19 cellular contexts compared by ENCODE assay signal in the genomic region with DNA sequence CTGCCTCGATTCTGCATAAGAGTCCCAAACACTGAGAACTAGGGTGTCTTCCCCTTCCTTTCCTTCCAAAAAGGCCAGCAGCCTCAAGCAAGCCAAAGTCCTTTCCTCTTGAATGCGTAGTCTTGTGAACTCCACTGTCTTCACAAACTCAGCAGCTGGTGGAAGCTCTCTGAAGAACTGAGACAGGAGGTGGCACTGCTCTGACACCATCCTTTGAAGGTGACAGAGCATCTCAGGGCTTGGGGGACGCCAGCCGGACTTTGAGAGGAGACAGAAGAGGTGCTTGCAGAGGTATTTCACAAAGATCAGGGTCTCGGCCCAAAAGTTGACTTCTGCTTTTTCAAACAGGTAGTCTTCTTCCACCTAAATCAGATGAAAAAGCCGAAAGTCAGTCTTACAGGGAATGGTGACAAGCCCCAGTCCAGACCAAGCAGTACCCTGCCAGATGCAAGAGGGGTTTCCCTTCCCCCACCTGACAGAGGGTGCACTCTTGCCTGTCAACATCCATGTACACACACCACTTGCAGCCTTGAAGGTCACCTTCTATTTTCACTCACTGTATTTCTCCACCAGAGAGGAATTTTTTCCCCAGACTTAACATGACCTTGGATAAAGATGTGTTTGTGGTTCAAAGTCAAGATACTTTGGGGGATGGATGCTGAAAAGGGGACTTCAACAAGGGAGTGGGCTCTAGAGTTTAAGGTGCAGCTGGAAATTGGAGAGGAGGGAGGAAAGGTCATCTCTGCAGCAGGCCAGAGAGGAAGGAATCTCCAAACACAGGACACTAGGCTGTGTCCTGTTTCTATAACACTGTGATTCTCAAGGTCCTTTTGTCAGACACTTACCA. TPM values are rescaled to one million over a fixed set of nuclear protein-coding genes. Genes with fewer than 3 reads are reported as not detected.
DNase-seq lines count a peak whose midpoint lies in the region; ATAC-seq and TF ChIP-seq lines count a peak whose summit lies in the region.
"Had no signal": no experiment of that assay in that cellular context is flagged by ENCODE, and none has a peak within 500 bp of the region (broad histone marks: within the 10 kb centered on the region; RNA-seq: fewer than 3 reads in every experiment).

No MANE protein-coding gene starts in this region.

- no peak overlapping the region for H3K4me3 Mint-ChIP-seq in CD4-positive, alpha-beta T cell
- H3K4me3 Mint-ChIP-seq in GM23338 (no peak overlapping the region), nephron (peak overlapping the region in 2 of 3 experiments; percentile 44 to 61)
- no peak overlapping the region for H3K4me3 Mint-ChIP-seq in activated naive CD8-positive, alpha-beta T cell treated with anti-CD3 and anti-CD28 coated beads, Interleukin-2, amount 50 U/mL, for 24 hours
- H3K4me3 Mint-ChIP-seq: activated naive CD4-positive, alpha-beta T cell treated with anti-CD3 and anti-CD28 coated beads, Interleukin-2, amount 10 ng/mL, durations not matched to agents 7 days and 5 days had no signal

- CTCF ChIA-PET in CD4-positive, alpha-beta T cell (lab: Charles Lee) = no interaction called here

- H3K4me2 ChIP-seq in GM23338 = no peak overlapping the region

- peaks cover 11% of the 10 kb centered on the region; the same call in 1 of the 2 replicates for H3F3A ChIP-seq in GM23338 (replicated peaks; ENCODE audit: low read depth)

- no peaks in the 10 kb centered on the region for H3K9me3 Mint-ChIP-seq in CD4-positive, alpha-beta T cell
- H3K9me3 Mint-ChIP-seq in GM23338 = no peaks in the 10 kb centered on the region
- H3K9me3 Mint-ChIP-seq in activated naive CD8-positive, alpha-beta T cell treated with anti-CD3 and anti-CD28 coated beads, Interleukin-2, amount 50 U/mL, for 24 hours = no peaks in the 10 kb centered on the region
- no peaks in the 10 kb centered on the region for H3K9me3 Mint-ChIP-seq in nephron
- H3K9me3 Mint-ChIP-seq: activated naive CD4-positive, alpha-beta T cell treated with anti-CD3 and anti-CD28 coated beads, Interleukin-2, amount 10 ng/mL, durations not matched to agents 7 days and 5 days had no signal

- TF ChIP-seq CTCF in CD4-positive, alpha-beta T cell (IDR thresholded peaks at IDR 0.05) = no peak
- TF ChIP-seq CTCF in GM23338 (conservative IDR thresholded peaks at IDR 0.05; ENCODE audit: low read depth in 2 of 2) (no peak), nephron (IDR thresholded peaks at IDR 0.05; ENCODE audit: unreplicated experiment in 3 of 3) (no peak), mucosa of descending colon (IDR thresholded peaks at IDR 0.05) (no peak)

- no peak for ATAC-seq in CD4-positive, alpha-beta T cell (ENCODE audit: poor library complexity)
- no peak for ATAC-seq in GM23338
- ATAC-seq in activated naive CD8-positive, alpha-beta T cell treated with anti-CD3 and anti-CD28 coated beads, Interleukin-2, amount 50 U/mL, for 24 hours = no peak
- ATAC-seq in aorta (ENCODE audit: low FRiP score) = no peak
- no peak for ATAC-seq in mucosa of descending colon
- ATAC-seq in HG03045 (IDR thresholded peaks at IDR 0.05; ENCODE audit: unreplicated experiment) = no peak
- ATAC-seq: K562 had no signal

- no peak for DNase-seq in CD4-positive, alpha-beta T cell
- no peak for DNase-seq in GM23338 (ENCODE audit: low spot score)
- no peak for DNase-seq in activated naive CD8-positive, alpha-beta T cell treated with anti-CD3 and anti-CD28 coated beads, Interleukin-2, amount 50 U/mL, for 24 hours
- DNase-seq in aorta = no peak
- no peak for DNase-seq in mucosa of descending colon
- no peak for DNase-seq in epidermal melanocyte (ENCODE audit: insufficient read length, low spot score)
- DNase-seq: activated CD4-positive, CD25-positive, alpha-beta regulatory T cell treated with anti-CD3 and anti-CD28 coated beads, Interleukin-2, amount 50 U/mL, for 72 hours; activated CD8-positive, alpha-beta memory T cell treated with anti-CD3 and anti-CD28 coated beads, Interleukin-2, amount 50 U/mL, for 4 hours; activated naive CD4-positive, alpha-beta T cell treated with anti-CD3 and anti-CD28 coated beads, Interleukin-2, amount 10 ng/mL, durations not matched to agents 7 days and 5 days; brain microvascular endothelial cell; immature natural killer cell; occipital lobe; sigmoid colon; stimulated activated CD4-positive, alpha-beta T cell treated with anti-CD3 and anti-CD28 coated beads, Interleukin-2, amount 100 ng/mL, for 48 hours had no signal

- H3K27me3 Mint-ChIP-seq in CD4-positive, alpha-beta T cell = no peaks in the 10 kb centered on the region
- H3K27me3 Mint-ChIP-seq in GM23338 (ENCODE audit: insufficient read depth, low read depth, poor library complexity) (peaks cover 10% of the 10 kb centered on the region), nephron (ENCODE audit: low read depth) (no peaks in the 10 kb centered on the region)
- H3K27me3 Mint-ChIP-seq in activated naive CD8-positive, alpha-beta T cell treated with anti-CD3 and anti-CD28 coated beads, Interleukin-2, amount 50 U/mL, for 24 hours = no peaks in the 10 kb centered on the region
- H3K27me3 Mint-ChIP-seq: activated naive CD4-positive, alpha-beta T cell treated with anti-CD3 and anti-CD28 coated beads, Interleukin-2, amount 10 ng/mL, durations not matched to agents 7 days and 5 days had no signal

- H3K4me1 Mint-ChIP-seq in CD4-positive, alpha-beta T cell (ENCODE audit: low read depth) = peaks cover 22% of the 10 kb centered on the region
- H3K4me1 Mint-ChIP-seq in GM23338 (peaks cover 35% of the 10 kb centered on the region), nephron (peaks cover 36% of the 10 kb centered on the region)
- peaks cover 31% of the 10 kb centered on the region for H3K4me1 Mint-ChIP-seq in activated naive CD8-positive, alpha-beta T cell treated with anti-CD3 and anti-CD28 coated beads, Interleukin-2, amount 50 U/mL, for 24 hours

- no peaks in the 10 kb centered on the region for H3K36me3 ChIP-seq in GM23338 (ENCODE audit: insufficient read depth)
- no peaks in the 10 kb centered on the region for H3K36me3 ChIP-seq in aorta (ENCODE audit: control insufficient read depth in 1 of 2, insufficient read depth in 2 of 2, low read length in 1 of 2)
- peaks cover 3% of the 10 kb centered on the region for H3K36me3 ChIP-seq in mucosa of descending colon (ENCODE audit: low read depth)

- no peaks in the 10 kb centered on the region for H3K27me3 ChIP-seq in CD4-positive, alpha-beta T cell (ENCODE audit: control insufficient read depth, insufficient read depth, low read length)
- H3K27me3 ChIP-seq in GM23338 (ENCODE audit: insufficient read depth) (no peaks in the 10 kb centered on the region), aorta (ENCODE audit: control insufficient read depth in 1 of 2, insufficient read depth in 2 of 2, low read length in 1 of 2) (no peaks in the 10 kb centered on the region)
- H3K27me3 ChIP-seq: brain microvascular endothelial cell, esophagus muscularis mucosa, sigmoid colon had no signal

- POLR2A ChIA-PET in CD4-positive, alpha-beta T cell (lab: Charles Lee) = interaction anchor here (0.7 to 19.8 kb wide), 2 partner anchors 9 to 95 kb away, joined by 3 to 1478 read pairs; no protein-coding TSS in a partner anchor

- peaks cover 25% of the 10 kb centered on the region for H3K4me1 ChIP-seq in GM23338 (ENCODE audit: insufficient read depth)
- H3K4me1 ChIP-seq in aorta (ENCODE audit: control insufficient read depth in 1 of 2, insufficient read depth in 2 of 2, low read length in 2 of 2) = no peaks in the 10 kb centered on the region
- H3K4me1 ChIP-seq in mucosa of descending colon (ENCODE audit: low read depth) = peaks cover 21% of the 10 kb centered on the region

- no peak overlapping the region for H3K27ac ChIP-seq in CD4-positive, alpha-beta T cell (ENCODE audit: low read depth, low read length)
- H3K27ac ChIP-seq in GM23338 (ENCODE audit: low read depth) (peak overlapping the region; percentile 55; the same call in 1 of the 2 replicates), aorta (ENCODE audit: low read depth in 1 of 2, low read length in 2 of 2) (no peak overlapping the region)
- H3K27ac ChIP-seq: brain microvascular endothelial cell had no signal

- 85 to 90% methylated on average over 6 of the region's 6 CpGs for WGBS in aorta, 2 donors

- no peak overlapping the region for H2AFZ ChIP-seq in GM23338

- peaks cover 9% of the 10 kb centered on the region for H3K79me2 ChIP-seq in GM23338 (replicated peaks; ENCODE audit: insufficient read depth)

- intact Hi-C loops in CD4-positive, alpha-beta T cell (cut with DNase I, micrococcal nuclease) = loop anchor here in 1 of 2 experiments (2.0 to 10.0 kb wide), 4 partner anchors 164 to 406 kb away; no protein-coding TSS in a partner anchor
- intact Hi-C loops in aorta (cut with DNase I) = loop anchor here in 1 of 2 donors (10.0 kb wide), 1 partner anchor 406 kb away; no protein-coding TSS in a partner anchor
- intact Hi-C loops in mucosa of descending colon (cut with DNase I, micrococcal nuclease) = loop anchor here (10.0 kb wide), 2 partner anchors 254 to 256 kb away; no protein-coding TSS in a partner anchor

- peaks cover 41% of the 10 kb centered on the region for H3K36me3 Mint-ChIP-seq in CD4-positive, alpha-beta T cell (ENCODE audit: low read depth)
- H3K36me3 Mint-ChIP-seq in GM23338 (ENCODE audit: low read depth) (peaks cover 10% of the 10 kb centered on the region; the same call in 1 of the 3 replicates), nephron (ENCODE audit: low read depth) (peaks cover 12% of the 10 kb centered on the region)
- peaks cover 7% of the 10 kb centered on the region for H3K36me3 Mint-ChIP-seq in activated naive CD8-positive, alpha-beta T cell treated with anti-CD3 and anti-CD28 coated beads, Interleukin-2, amount 50 U/mL, for 24 hours (ENCODE audit: low read depth)

- no peaks in the 10 kb centered on the region for H3K9me3 ChIP-seq in CD4-positive, alpha-beta T cell (ENCODE audit: control insufficient read depth, low read length)
- H3K9me3 ChIP-seq in aorta (ENCODE audit: control insufficient read depth, low read length) = no peaks in the 10 kb centered on the region
- no peaks in the 10 kb centered on the region for H3K9me3 ChIP-seq in mucosa of descending colon
- H3K9me3 ChIP-seq: esophagus muscularis mucosa, sigmoid colon had no signal

- peak overlapping the region; percentile 25 for H3K27ac Mint-ChIP-seq in CD4-positive, alpha-beta T cell
- peak overlapping the region; percentile 24; the same call in 1 of the 2 replicates for H3K27ac Mint-ChIP-seq in GM23338
- H3K27ac Mint-ChIP-seq in activated naive CD8-positive, alpha-beta T cell treated with anti-CD3 and anti-CD28 coated beads, Interleukin-2, amount 50 U/mL, for 24 hours = peak overlapping the region; percentile 15
- H3K27ac Mint-ChIP-seq in nephron = peak overlapping the region; percentile 85 to 91 (median 85)
- H3K27ac Mint-ChIP-seq: activated naive CD4-positive, alpha-beta T cell treated with anti-CD3 and anti-CD28 coated beads, Interleukin-2, amount 10 ng/mL, durations not matched to agents 7 days and 5 days had no signal

- no peaks in the 10 kb centered on the region for H4K20me1 ChIP-seq in GM23338 (replicated peaks; ENCODE audit: insufficient read depth)

- H3K9me2 ChIP-seq in GM23338 (ENCODE audit: insufficient read depth) = no peaks in the 10 kb centered on the region

- H3K4me3 ChIP-seq in GM23338 (no peak overlapping the region), aorta (ENCODE audit: low read length in 2 of 2) (no peak overlapping the region), mucosa of descending colon (no peak overlapping the region)
- H3K4me3 ChIP-seq: dorsolateral prefrontal cortex, esophagus muscularis mucosa, K562, sigmoid colon had no signal

RNA-seq across cellular contexts. Expression of a gene that starts 4.8 kb away (rescaled TPM):
- total RNA-seq in CD4-positive, alpha-beta T cell = 1,000 to 10,000 TPM; 1,602 to 1,631 TPM
- total RNA-seq in GM23338 (2014; rRNA removed; shearing (Covaris generic)) = 37.9 and 43.0 TPM in 2 replicates
- 38.4 and 39.6 TPM in 2 replicates for polyA plus RNA-seq in GM23338 (2016; fragmentation: Nextera tagmentation; extraction: Ambion mirVana)
- 100 to 1,000 TPM; 180 to 231 TPM for total RNA-seq in aorta
- polyA plus RNA-seq in aorta = 100 to 1,000 TPM in 1 of 2 donors, 10 to 100 TPM in 1; 71.9 to 118 TPM
- total RNA-seq in mucosa of descending colon = 100 to 1,000 TPM; 160 to 198 (median 169) TPM

Comparison
In these comparisons a context has a peak if more than half of its experiments do, and no peak if none do; other contexts are left out.
1. H3K27ac Mint-ChIP-seq: peak in every context shown above with its lines; median percentile 85 in nephron; 25 in CD4-positive, alpha-beta T cell; 24 in GM23338; 15 in activated naive CD8-positive, alpha-beta T cell treated with anti-CD3 and anti-CD28 coated beads, Interleukin-2, amount 50 U/mL, for 24 hours.
2. H3K4me3 Mint-ChIP-seq: peak in nephron (2 of 3); none in CD4-positive, alpha-beta T cell (single experiment), GM23338 (single experiment) and activated naive CD8-positive, alpha-beta T cell treated with anti-CD3 and anti-CD28 coated beads, Interleukin-2, amount 50 U/mL, for 24 hours (single experiment).
3. RNA of a gene that starts 4.8 kb away (total RNA-seq): 1,602 to 1,631 TPM in CD4-positive, alpha-beta T cell; 180 to 231 TPM in aorta, 160 to 198 TPM in mucosa of descending colon and 37.9 to 43.0 TPM in GM23338; every median in the first group is over 4 times any median in the second.